ENCODE assay signal across 7 cellular contexts in genomic region chr13:98156259-98156658, GRCh38. TPM values are rescaled to one million over a fixed set of nuclear protein-coding genes. Genes with fewer than 3 reads are reported as not detected.
"Had no signal": no experiment of that assay in that cellular context is flagged by ENCODE, and none has a peak within 500 bp of the region (broad histone marks: within the 10 kb centered on the region; RNA-seq: fewer than 3 reads in every experiment).

No MANE protein-coding gene starts in this region.

- H2AFZ ChIP-seq: GM23338 had no signal

- DNase-seq: H9, KBM-7 had no signal

- H3K27ac ChIP-seq: HL-60 had no signal

- ATAC-seq: GM23338 had no signal

- H3K4me3 ChIP-seq: GM23338 had no signal

RNA-seq across cellular contexts. Expression of gene RNF113B, which starts 20.8 kb away (rescaled TPM):
- total RNA-seq: GM23338, H1, H9, HT1080 had no signal
- polyA plus RNA-seq: H1, IgD-negative memory B cell had no signal
